ENCODE assay signal across 1 cellular context in genomic region chr10:6313107-6313895, GRCh38.
TF ChIP-seq lines count a peak whose summit lies in the region.

No MANE protein-coding gene starts in this region.

TF ChIP-seq in HEK293T, 16 proteins besides CTCF, POLR2A, EP300 and RAD21 (continued from another document):
- no peak for TF ChIP-seq PKNOX1 (IDR thresholded peaks at IDR 0.05)
- TF ChIP-seq FOXM1 (IDR thresholded peaks at IDR 0.05; ENCODE audit: borderline replicate concordance), result no peak
- no peak for TF ChIP-seq SP1 (IDR thresholded peaks at IDR 0.05)
- TF ChIP-seq FOXA1 (IDR thresholded peaks at IDR 0.05), result no peak
- no peak for TF ChIP-seq ARNT (IDR thresholded peaks at IDR 0.05)
- TF ChIP-seq TARDBP (IDR thresholded peaks at IDR 0.05), result no peak
- TF ChIP-seq L3MBTL2 (conservative IDR thresholded peaks at IDR 0.05), result no peak
- TF ChIP-seq FOXK2 (IDR thresholded peaks at IDR 0.05), result no peak
- TF ChIP-seq ZNF384 (IDR thresholded peaks at IDR 0.05), result no peak
- TF ChIP-seq CTBP1 (IDR thresholded peaks at IDR 0.05; ENCODE audit: borderline replicate concordance), result no peak
- no peak for TF ChIP-seq SUZ12 (IDR thresholded peaks at IDR 0.05)
